ENCODE assay signal across 8 cellular contexts in genomic region chr10:32346134-32346550, GRCh38. TPM values are rescaled to one million over a fixed set of nuclear protein-coding genes. Genes with fewer than 3 reads are reported as not detected.
DNase-seq lines count a peak whose midpoint lies in the region; ATAC-seq and TF ChIP-seq lines count a peak whose summit lies in the region.

No MANE protein-coding gene starts in this region.

- H4K8ac ChIP-seq in mesenchymal stem cell (ENCODE audit: low read length): peak overlapping the region; percentile 100

- POLR2A ChIA-PET in activated CD8-positive, alpha-beta T cell treated with anti-CD3 and anti-CD28 coated beads, Interleukin-2, amount 10 ng/mL, durations not matched to agents 7 days and 5 days (lab: Charles Lee): interaction anchor here (0.5 to 4.0 kb wide), 18 partner anchors 9 to 1028 kb away, joined by 3 to 22 read pairs (median 4); no protein-coding TSS in a partner anchor

- H3K27ac ChIP-seq in HL-60 (replicated peaks): peak overlapping the region; percentile 99
- peak overlapping the region; percentile 100 for H3K27ac ChIP-seq in mesenchymal stem cell (ENCODE audit: low read length, poor library complexity, severe bottlenecking)

- H3K27ac Mint-ChIP-seq in activated CD8-positive, alpha-beta T cell treated with anti-CD3 and anti-CD28 coated beads, Interleukin-2, amount 10 ng/mL, durations not matched to agents 7 days and 5 days: peak overlapping the region; percentile 100
- peak overlapping the region; percentile 100 for H3K27ac Mint-ChIP-seq in effector memory CD8-positive, alpha-beta T cell

- WGBS in mesenchymal stem cell: 0% methylated on average over 16 of the region's 30 CpGs

- peak overlapping the region; percentile 92 for H3K4me3 Mint-ChIP-seq in activated CD8-positive, alpha-beta T cell treated with anti-CD3 and anti-CD28 coated beads, Interleukin-2, amount 10 ng/mL, durations not matched to agents 7 days and 5 days
- peak overlapping the region; percentile 90 to 93 for H3K4me3 Mint-ChIP-seq in effector memory CD8-positive, alpha-beta T cell

- H2AK5ac ChIP-seq in mesenchymal stem cell (ENCODE audit: low read length, severe bottlenecking): no peak overlapping the region

- peaks cover 61% of the 10 kb centered on the region for H3K4me1 Mint-ChIP-seq in activated CD8-positive, alpha-beta T cell treated with anti-CD3 and anti-CD28 coated beads, Interleukin-2, amount 10 ng/mL, durations not matched to agents 7 days and 5 days (ENCODE audit: low read depth)
- peaks cover 41 to 52% of the 10 kb centered on the region in 2 donors for H3K4me1 Mint-ChIP-seq in effector memory CD8-positive, alpha-beta T cell (ENCODE audit: low read depth in 2 of 2)

- H3K4me2 ChIP-seq in mesenchymal stem cell (ENCODE audit: low read length, poor library complexity, severe bottlenecking): peak overlapping the region; percentile 95

- peak overlapping the region; percentile 89 for H2AFZ ChIP-seq in mesenchymal stem cell (ENCODE audit: low read depth, low read length)

- no peaks in the 10 kb centered on the region for H3K9me3 ChIP-seq in mesenchymal stem cell (ENCODE audit: control insufficient read depth, low read length)

- H3K36me3 ChIP-seq in mesenchymal stem cell (ENCODE audit: control insufficient read depth in 1 of 2, insufficient read depth in 2 of 2, low read depth in 1 of 2, low read length in 2 of 2): peaks cover 5 to 7% of the 10 kb centered on the region in 2 experiments

- H2BK12ac ChIP-seq in mesenchymal stem cell (ENCODE audit: low read length in 2 of 2): peak overlapping the region in 1 of 2 experiments; percentile 66

- peak overlapping the region; percentile 100 for H3K9ac ChIP-seq in mesenchymal stem cell (ENCODE audit: low read length)

- peaks cover 43% of the 10 kb centered on the region for H3K36me3 Mint-ChIP-seq in activated CD8-positive, alpha-beta T cell treated with anti-CD3 and anti-CD28 coated beads, Interleukin-2, amount 10 ng/mL, durations not matched to agents 7 days and 5 days (ENCODE audit: low read depth)
- H3K36me3 Mint-ChIP-seq in effector memory CD8-positive, alpha-beta T cell (ENCODE audit: insufficient read depth): peaks cover 59% of the 10 kb centered on the region

- H3K4ac ChIP-seq in mesenchymal stem cell (ENCODE audit: low read depth in 1 of 2, low read length in 2 of 2): peak overlapping the region; percentile 100

- H3K14ac ChIP-seq in mesenchymal stem cell (ENCODE audit: low read length in 2 of 2): peak overlapping the region; percentile 99 to 100

- H3K27me3 ChIP-seq in HL-60 (ENCODE audit: insufficient read depth, poor library complexity, severe bottlenecking) (no peaks in the 10 kb centered on the region), mesenchymal stem cell (ENCODE audit: control insufficient read depth in 1 of 2, insufficient read depth in 1 of 2, low read length in 2 of 2) (no peaks in the 10 kb centered on the region)

- H3K4me1 ChIP-seq in mesenchymal stem cell (ENCODE audit: control insufficient read depth, insufficient read depth, low read depth, low read length): peaks cover 2% of the 10 kb centered on the region

- peak overlapping the region; percentile 74 for H3K4me3 ChIP-seq in HL-60 (replicated peaks; ENCODE audit: insufficient read depth, low read length)
- peak overlapping the region; percentile 85 to 91 for H3K4me3 ChIP-seq in mesenchymal stem cell (ENCODE audit: insufficient read depth in 1 of 2, low read depth in 1 of 2, low read length in 2 of 2)

- no peaks in the 10 kb centered on the region for H3K9me3 Mint-ChIP-seq in activated CD8-positive, alpha-beta T cell treated with anti-CD3 and anti-CD28 coated beads, Interleukin-2, amount 10 ng/mL, durations not matched to agents 7 days and 5 days (ENCODE audit: insufficient read depth)
- no peaks in the 10 kb centered on the region for H3K9me3 Mint-ChIP-seq in effector memory CD8-positive, alpha-beta T cell

- H2BK120ac ChIP-seq in mesenchymal stem cell (ENCODE audit: low read depth, low read length): peak overlapping the region; percentile 100

- H3K23ac ChIP-seq in mesenchymal stem cell (ENCODE audit: low read length in 2 of 2): no peak overlapping the region

- TF ChIP-seq CTCF in HL-60 (IDR thresholded peaks at IDR 0.05; ENCODE audit: insufficient read depth, low read length): peak; percentile 65

- peak overlapping the region; percentile 100 for H3K18ac ChIP-seq in mesenchymal stem cell (ENCODE audit: low read depth in 1 of 2, low read length in 2 of 2)

- H2BK15ac ChIP-seq in mesenchymal stem cell (ENCODE audit: low read depth, poor library complexity, severe bottlenecking): peak overlapping the region; percentile 100

- CTCF ChIA-PET in activated CD8-positive, alpha-beta T cell treated with anti-CD3 and anti-CD28 coated beads, Interleukin-2, amount 10 ng/mL, durations not matched to agents 7 days and 5 days (lab: Charles Lee): interaction anchor here (0.6 to 5.5 kb wide), 15 partner anchors 10 to 154 kb away, joined by 3 to 63 read pairs (median 6); no protein-coding TSS in a partner anchor

- DNase-seq in COLO668 (lab: John Stamatoyannopoulos, UW; ENCODE audit: unreplicated experiment): peak; percentile 90
- peak; percentile 82 to 95 for DNase-seq in HL-60 (ENCODE audit: low read depth in 1 of 2, low spot score in 1 of 2)
- DNase-seq in NCI-H82 treated with DMSO at 0.1 percent for 48 hours (lab: John Stamatoyannopoulos, UW; ENCODE audit: unreplicated experiment): peak; percentile 85
- peak; percentile 97 for DNase-seq in activated CD8-positive, alpha-beta T cell treated with anti-CD3 and anti-CD28 coated beads, Interleukin-2, amount 10 ng/mL, durations not matched to agents 7 days and 5 days
- peak; percentile 93 to 94 (median 93) for DNase-seq in effector memory CD8-positive, alpha-beta T cell
- peak; percentile 96 for DNase-seq in mesenchymal stem cell
- peak; percentile 92 for DNase-seq in stimulated activated CD8-positive, alpha-beta memory T cell treated with anti-CD3 and anti-CD28 coated beads, Interleukin-12 subunit alpha, Interleukin-12 subunit beta, amount 100 ng/mL, for 24 hours (ENCODE audit: extremely low read depth)

- no peaks in the 10 kb centered on the region for H3K27me3 Mint-ChIP-seq in activated CD8-positive, alpha-beta T cell treated with anti-CD3 and anti-CD28 coated beads, Interleukin-2, amount 10 ng/mL, durations not matched to agents 7 days and 5 days (ENCODE audit: low read depth)
- no peaks in the 10 kb centered on the region for H3K27me3 Mint-ChIP-seq in effector memory CD8-positive, alpha-beta T cell

- H2BK5ac ChIP-seq in mesenchymal stem cell (ENCODE audit: low read depth, low read length, poor library complexity, severe bottlenecking): peak overlapping the region; percentile 100

- peak overlapping the region; percentile 100 for H4K91ac ChIP-seq in mesenchymal stem cell (ENCODE audit: low read length)

- peak; percentile 76 for ATAC-seq in GM19463 (IDR thresholded peaks at IDR 0.05; ENCODE audit: unreplicated experiment)
- ATAC-seq in activated CD8-positive, alpha-beta T cell treated with anti-CD3 and anti-CD28 coated beads, Interleukin-2, amount 10 ng/mL, durations not matched to agents 7 days and 5 days: peak; percentile 90
- peak; percentile 82 for ATAC-seq in effector memory CD8-positive, alpha-beta T cell (replicated peaks)

- H3K79me1 ChIP-seq in mesenchymal stem cell (replicated peaks; ENCODE audit: low read length, poor library complexity, severe bottlenecking): peaks cover 3% of the 10 kb centered on the region

RNA-seq across cellular contexts. Expression of gene EPC1, which starts 0.8 kb away (rescaled TPM):
- total RNA-seq in activated CD8-positive, alpha-beta T cell treated with anti-CD3 and anti-CD28 coated beads, Interleukin-2, amount 10 ng/mL, durations not matched to agents 7 days and 5 days: 10 to 100 TPM; 40.9 to 43.5 TPM
- 13.3 TPM for polyA plus RNA-seq in mesenchymal stem cell (2013, experiment 1 of 2)
- polyA plus RNA-seq in mesenchymal stem cell (2013, experiment 2 of 2): 13.9 TPM

Comparison
In these comparisons a context has a peak if more than half of its experiments do, and no peak if none do; other contexts are left out.
1. Peak in every context shown above with its lines: DNase-seq, ATAC-seq, H3K4me3 ChIP-seq and H3K27ac ChIP-seq.